In genomic region chr7:102615930-102616329, GRCh38 we compare ENCODE assay signal across 11 cellular contexts. TPM values are rescaled to one million over a fixed set of nuclear protein-coding genes. Genes with fewer than 3 reads are reported as not detected.
DNase-seq lines count a peak whose midpoint lies in the region; ATAC-seq and TF ChIP-seq lines count a peak whose summit lies in the region.
"Not testable (repeated sequence)": the region's sequence is repeated elsewhere in the genome, so short reads cannot be mapped to it uniquely, and the experiment has no call there.
"Had no signal": no experiment of that assay in that cellular context is flagged by ENCODE, and none has a peak within 500 bp of the region (broad histone marks: within the 10 kb centered on the region; RNA-seq: fewer than 3 reads in every experiment).

No MANE protein-coding gene starts in this region.

- TF ChIP-seq CTCF in activated CD8-positive, alpha-beta T cell treated with anti-CD3 and anti-CD28 coated beads for 36 hours (IDR thresholded peaks at IDR 0.05); left lung (IDR thresholded peaks at IDR 0.05); psoas muscle (IDR thresholded peaks at IDR 0.05): not testable (repeated sequence)

- CTCF ChIA-PET in activated CD8-positive, alpha-beta T cell treated with anti-CD3 and anti-CD28 coated beads for 36 hours (lab: Charles Lee): not testable (repeated sequence)

- H3K27ac ChIP-seq in left lung, psoas muscle: not testable (repeated sequence)

- not testable (repeated sequence) for H3K36me3 ChIP-seq in left lung; psoas muscle (ENCODE audit: insufficient read depth in 1 of 2, low read depth in 1 of 2)

- POLR2A ChIA-PET in activated CD8-positive, alpha-beta T cell treated with anti-CD3 and anti-CD28 coated beads for 36 hours (lab: Charles Lee): not testable (repeated sequence)

- H3K27me3 Mint-ChIP-seq in activated CD8-positive, alpha-beta T cell treated with anti-CD3 and anti-CD28 coated beads for 36 hours: not testable (repeated sequence)

- intact Hi-C loops in activated CD8-positive, alpha-beta T cell treated with anti-CD3 and anti-CD28 coated beads for 36 hours (cut with micrococcal nuclease); left lung (cut with DNase I); psoas muscle (cut with DNase I): not testable (repeated sequence)

- H3K27me3 ChIP-seq in left lung; psoas muscle (ENCODE audit: insufficient read depth in 3 of 3, low read length in 2 of 3): not testable (repeated sequence)

- H3K9me3 Mint-ChIP-seq in activated CD8-positive, alpha-beta T cell treated with anti-CD3 and anti-CD28 coated beads for 36 hours: not testable (repeated sequence)

- H3K27ac Mint-ChIP-seq in activated CD8-positive, alpha-beta T cell treated with anti-CD3 and anti-CD28 coated beads for 36 hours: not testable (repeated sequence)

- DNase-seq in activated CD8-positive, alpha-beta T cell treated with anti-CD3 and anti-CD28 coated beads for 36 hours; left lung; psoas muscle: not testable (repeated sequence)

- H3K9me3 ChIP-seq in left lung, psoas muscle: not testable (repeated sequence)

- WGBS in psoas muscle, 3 donors: no CpG with 5 or more reads among the region's 10 CpGs

- ATAC-seq in GM19035 (IDR thresholded peaks at IDR 0.05; ENCODE audit: unreplicated experiment) (peak; percentile 16), HG02571 (IDR thresholded peaks at IDR 0.05; ENCODE audit: unreplicated experiment) (peak; percentile 14), left lung (peak; percentile 10), psoas muscle (peak in 3 of 4 donors; percentile 2 to 52 (median 12))
- ATAC-seq in activated CD8-positive, alpha-beta T cell treated with anti-CD3 and anti-CD28 coated beads for 36 hours: peak; percentile 48

- not testable (repeated sequence) for H3K4me1 Mint-ChIP-seq in activated CD8-positive, alpha-beta T cell treated with anti-CD3 and anti-CD28 coated beads for 36 hours (ENCODE audit: low read depth)

- H3K4me3 ChIP-seq in left lung, psoas muscle: not testable (repeated sequence)

- H3K4me3 Mint-ChIP-seq in activated CD8-positive, alpha-beta T cell treated with anti-CD3 and anti-CD28 coated beads for 36 hours: not testable (repeated sequence)

- not testable (repeated sequence) for H3K4me1 ChIP-seq in left lung, psoas muscle

- H3K36me3 Mint-ChIP-seq in activated CD8-positive, alpha-beta T cell treated with anti-CD3 and anti-CD28 coated beads for 36 hours (ENCODE audit: low read depth): not testable (repeated sequence)

RNA-seq across cellular contexts. Expression of gene RASA4, which starts 0.6 kb away (rescaled TPM):
- total RNA-seq in activated CD8-positive, alpha-beta T cell treated with anti-CD3 and anti-CD28 coated beads for 36 hours: 10 to 100 TPM; 92.6 to 95.1 TPM
- total RNA-seq in left lung: 10 to 100 TPM; 22.9 to 43.2 TPM
- 100 to 1,000 TPM; 185 to 266 (median 193) TPM for total RNA-seq in psoas muscle
- 100 to 1,000 TPM in 2 of 3 donors, 10 to 100 TPM in 1; 83.1 to 270 (median 107) TPM for polyA plus RNA-seq in psoas muscle

RNA-seq across cellular contexts. Expression of gene UPK3BL1, which starts 26.7 kb away (rescaled TPM):
- total RNA-seq in activated CD8-positive, alpha-beta T cell treated with anti-CD3 and anti-CD28 coated beads for 36 hours: 10 to 100 TPM; 23.8 to 27.8 TPM
- total RNA-seq in left lung: 10 to 100 TPM; 15.7 to 18.2 TPM
- 1 to 10 TPM; 1.9 to 8.0 (median 6.8) TPM for total RNA-seq in psoas muscle
- polyA plus RNA-seq in psoas muscle: 10 to 100 TPM; 11.7 to 18.3 (median 14.6) TPM

RNA-seq across cellular contexts. Expression of gene SPDYE2B, which starts 34.2 kb away (rescaled TPM):
- not detected for total RNA-seq in activated CD8-positive, alpha-beta T cell treated with anti-CD3 and anti-CD28 coated beads for 36 hours
- total RNA-seq in left lung (not detected), psoas muscle (not detected)
- not detected for polyA plus RNA-seq in psoas muscle
- total RNA-seq: A673; CD4-positive, CD25-positive, alpha-beta regulatory T cell; HT-29; OCI-LY7; SJCRH30 had no signal
- polyA plus RNA-seq: BJ had no signal

RNA-seq across cellular contexts. Expression of gene POLR2J3, which starts 43.5 kb away (rescaled TPM):
- 10 to 100 TPM; 38.0 to 40.5 TPM for total RNA-seq in activated CD8-positive, alpha-beta T cell treated with anti-CD3 and anti-CD28 coated beads for 36 hours
- total RNA-seq in left lung (10 to 100 TPM; 21.6 to 43.4 TPM), psoas muscle (10 to 100 TPM in 2 of 4 donors, 1 to 10 TPM in 2; 9.3 to 14.6 (median 11.1) TPM)
- polyA plus RNA-seq in psoas muscle: 10 to 100 TPM; 35.4 to 85.3 (median 46.0) TPM

RNA-seq across cellular contexts. Expression of gene POLR2J2, which starts 55.5 kb away (rescaled TPM):
- 10 to 100 TPM; 13.2 to 13.8 TPM for total RNA-seq in activated CD8-positive, alpha-beta T cell treated with anti-CD3 and anti-CD28 coated beads for 36 hours
- 10 to 100 TPM in 1 of 2 donors, 1 to 10 TPM in 1; 9.5 to 15.0 TPM for total RNA-seq in left lung
- total RNA-seq in psoas muscle: 1 to 10 TPM; 1.4 to 5.0 (median 3.3) TPM
- 1 to 10 TPM; 1.3 to 1.9 (median 1.6) TPM for polyA plus RNA-seq in psoas muscle
